In the genomic region with DNA sequence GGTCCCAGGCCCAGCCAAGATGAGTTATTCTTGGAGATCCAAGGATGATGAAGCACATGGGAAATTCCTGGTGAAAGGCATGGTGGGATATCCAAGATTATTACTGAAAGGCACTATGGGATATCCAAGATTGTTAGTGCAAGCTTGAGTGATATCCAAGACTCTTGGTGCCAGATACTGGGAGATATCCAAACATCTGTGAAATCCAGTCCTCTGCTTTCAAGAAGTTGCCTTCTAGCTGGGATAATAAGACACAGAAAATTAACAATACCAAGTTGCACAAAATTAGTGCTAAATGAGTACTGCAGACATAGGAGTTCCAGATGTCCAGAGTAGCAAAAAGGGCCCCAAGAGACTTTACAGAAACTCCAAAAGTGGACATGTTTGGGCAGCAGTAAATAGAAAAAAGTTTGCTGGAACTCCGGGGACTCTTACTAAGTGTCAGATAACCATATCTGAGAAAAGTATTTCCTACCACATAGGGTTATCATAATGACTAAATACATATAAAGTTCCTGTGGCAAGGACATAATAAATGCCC, we compare ENCODE assay signal across 2 cellular contexts.
TF ChIP-seq lines count a peak whose summit lies in the region.

No MANE protein-coding gene starts in this region.

TF ChIP-seq in IMR-90, 13 proteins besides CTCF, POLR2A, EP300 and RAD21:
- TF ChIP-seq, protein P1, sequence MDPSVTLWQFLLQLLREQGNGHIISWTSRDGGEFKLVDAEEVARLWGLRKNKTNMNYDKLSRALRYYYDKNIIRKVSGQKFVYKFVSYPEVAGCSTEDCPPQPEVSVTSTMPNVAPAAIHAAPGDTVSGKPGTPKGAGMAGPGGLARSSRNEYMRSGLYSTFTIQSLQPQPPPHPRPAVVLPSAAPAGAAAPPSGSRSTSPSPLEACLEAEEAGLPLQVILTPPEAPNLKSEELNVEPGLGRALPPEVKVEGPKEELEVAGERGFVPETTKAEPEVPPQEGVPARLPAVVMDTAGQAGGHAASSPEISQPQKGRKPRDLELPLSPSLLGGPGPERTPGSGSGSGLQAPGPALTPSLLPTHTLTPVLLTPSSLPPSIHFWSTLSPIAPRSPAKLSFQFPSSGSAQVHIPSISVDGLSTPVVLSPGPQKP (IDR thresholded peaks at IDR 0.05; ENCODE audit: borderline replicate concordance, low read depth, low read length), result no peak
- no peak for TF ChIP-seq BHLHE40 (IDR thresholded peaks at IDR 0.05; ENCODE audit: low read depth, low read length)
- TF ChIP-seq CHD1 (IDR thresholded peaks at IDR 0.05; ENCODE audit: low read depth, low read length), result no peak
- no peak for TF ChIP-seq RCOR1 (IDR thresholded peaks at IDR 0.05; ENCODE audit: insufficient replicate concordance, low read length)
- TF ChIP-seq MAFK (IDR thresholded peaks at IDR 0.05; ENCODE audit: low read depth, low read length), result no peak
- TF ChIP-seq MAZ (IDR thresholded peaks at IDR 0.05; ENCODE audit: borderline replicate concordance, low read depth, low read length), result no peak
- TF ChIP-seq CEBPB (IDR thresholded peaks at IDR 0.05; ENCODE audit: low read depth, low read length), result no peak
- no peak for TF ChIP-seq FOS (IDR thresholded peaks at IDR 0.05; ENCODE audit: low read depth, low read length)
- TF ChIP-seq, protein P2, sequence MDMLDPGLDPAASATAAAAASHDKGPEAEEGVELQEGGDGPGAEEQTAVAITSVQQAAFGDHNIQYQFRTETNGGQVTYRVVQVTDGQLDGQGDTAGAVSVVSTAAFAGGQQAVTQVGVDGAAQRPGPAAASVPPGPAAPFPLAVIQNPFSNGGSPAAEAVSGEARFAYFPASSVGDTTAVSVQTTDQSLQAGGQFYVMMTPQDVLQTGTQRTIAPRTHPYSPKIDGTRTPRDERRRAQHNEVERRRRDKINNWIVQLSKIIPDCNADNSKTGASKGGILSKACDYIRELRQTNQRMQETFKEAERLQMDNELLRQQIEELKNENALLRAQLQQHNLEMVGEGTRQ (IDR thresholded peaks at IDR 0.05; ENCODE audit: low read depth, low read length), result no peak
- TF ChIP-seq NFE2L2 (IDR thresholded peaks at IDR 0.05; ENCODE audit: low read depth, low read length), result no peak
- no peak for TF ChIP-seq SMC3 (IDR thresholded peaks at IDR 0.05; ENCODE audit: low read depth, low read length)
- TF ChIP-seq MXI1 (IDR thresholded peaks at IDR 0.05; ENCODE audit: borderline replicate concordance, low read depth, low read length), result no peak
- no peak for TF ChIP-seq RFX5 (IDR thresholded peaks at IDR 0.05; ENCODE audit: low read depth, low read length)

TF ChIP-seq in GM12878, 131 proteins besides CTCF, POLR2A, EP300 and RAD21:
- no peak for TF ChIP-seq NFYA (IDR thresholded peaks at IDR 0.05; ENCODE audit: borderline replicate concordance, low read depth, low read length)
- TF ChIP-seq FOXM1 (IDR thresholded peaks at IDR 0.05; ENCODE audit: low read depth, low read length), result no peak
- TF ChIP-seq STAT1 (conservative IDR thresholded peaks at IDR 0.05), result no peak
- no peak for TF ChIP-seq TCF7 (IDR thresholded peaks at IDR 0.05; ENCODE audit: borderline replicate concordance)
- no peak for TF ChIP-seq CEBPB (IDR thresholded peaks at IDR 0.05; ENCODE audit: borderline replicate concordance in 1 of 2, low read depth in 2 of 2, low read length in 2 of 2)
- no peak for TF ChIP-seq MXI1 (IDR thresholded peaks at IDR 0.05; ENCODE audit: low read depth, low read length)
- no peak for TF ChIP-seq SMARCA5 (IDR thresholded peaks at IDR 0.05)
- no peak for TF ChIP-seq GATAD2B (conservative IDR thresholded peaks at IDR 0.05; ENCODE audit: low read depth)
- TF ChIP-seq SUZ12 (IDR thresholded peaks at IDR 0.05; ENCODE audit: unreplicated experiment), result no peak
- TF ChIP-seq CREB1 (IDR thresholded peaks at IDR 0.05; ENCODE audit: low read depth), result no peak
- TF ChIP-seq CHD1 (IDR thresholded peaks at IDR 0.05; ENCODE audit: low read depth, low read length), result no peak
- TF ChIP-seq POU2F2 (IDR thresholded peaks at IDR 0.05; ENCODE audit: borderline replicate concordance, low read depth, low read length), result no peak
- no peak for TF ChIP-seq ZNF622 (IDR thresholded peaks at IDR 0.05)
- TF ChIP-seq SMAD1 (IDR thresholded peaks at IDR 0.05; ENCODE audit: low read depth, partially characterized antibody), result no peak
- no peak for TF ChIP-seq RB1 (IDR thresholded peaks at IDR 0.05; ENCODE audit: borderline replicate concordance)
- no peak for TF ChIP-seq IRF4 (IDR thresholded peaks at IDR 0.05; ENCODE audit: low read depth, low read length)
- no peak for TF ChIP-seq ZNF384 (IDR thresholded peaks at IDR 0.05; ENCODE audit: borderline replicate concordance, low read depth, low read length)
- TF ChIP-seq TAF1 (IDR thresholded peaks at IDR 0.05; ENCODE audit: borderline replicate concordance, low read depth, low read length), result no peak
- TF ChIP-seq ETV6 (conservative IDR thresholded peaks at IDR 0.05 in 1 of 2, IDR thresholded peaks at IDR 0.05 in 1 of 2; ENCODE audit: borderline replicate concordance in 1 of 2, low read depth in 1 of 2), result no peak
- TF ChIP-seq BCL11A (IDR thresholded peaks at IDR 0.05; ENCODE audit: low read depth, low read length), result no peak
